ENCODE assay signal across 26 cellular contexts in the genomic region with DNA sequence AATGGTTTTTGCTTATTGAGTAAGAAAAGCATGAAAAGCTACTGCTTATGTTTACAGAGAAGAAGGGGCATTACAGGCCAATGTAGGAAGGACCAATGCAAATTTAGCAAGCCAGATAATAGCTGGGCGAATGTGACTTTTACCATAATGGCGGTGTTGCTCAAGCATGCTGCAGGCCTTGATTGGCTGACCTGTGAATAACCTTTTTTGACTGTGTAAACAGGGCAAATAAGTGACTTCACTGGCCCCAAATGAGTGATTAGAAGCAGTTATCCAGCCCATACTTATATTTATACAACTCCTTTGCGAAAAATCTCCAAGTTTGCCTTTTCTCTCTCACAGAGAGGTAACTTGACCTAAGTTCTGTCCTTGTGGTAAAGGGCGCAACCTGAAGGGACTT.
"Had no signal": no experiment of that assay in that cellular context is flagged by ENCODE, and none has a peak within 500 bp of the region (broad histone marks: within the 10 kb centered on the region; RNA-seq: fewer than 3 reads in every experiment).

No MANE protein-coding gene starts in this region.

- FAIRE-seq: urothelium cell line had no signal

- H3K27ac ChIP-seq: stomach, suprapubic skin, thoracic aorta, thyroid gland, tibial artery, tibial nerve, transverse colon, upper lobe of left lung, upper lobe of right lung, uterus, vagina had no signal

- H3K36me3 ChIP-seq: stomach, suprapubic skin, thoracic aorta, thyroid gland, tibial artery, tibial nerve, transverse colon, upper lobe of left lung, upper lobe of right lung, uterus, vagina had no signal

- ATAC-seq: stimulated activated effector memory CD8-positive, alpha-beta T cell treated with anti-CD3 and anti-CD28 coated beads, Interleukin-12 subunit alpha, Interleukin-12 subunit beta, amount 100 ng/mL, for 72 hours; stimulated activated memory B cell treated with anti-CD40 and anti-IgM and Interleukin-4, amounts not matched to agents 10 μg/mL and 1 μg/mL and 100 μg/mL, for 72 hours; stimulated activated naive B cell treated with anti-CD40 and anti-IgM and Interleukin-4, amounts not matched to agents 10 μg/mL and 1 μg/mL and 100 μg/mL, for 72 hours; stimulated activated naive CD8-positive, alpha-beta T cell treated with anti-CD3 and anti-CD28 coated beads, Interleukin-15, amount 100 ng/mL, for 72 hours; stimulated activated naive CD8-positive, alpha-beta T cell treated with anti-CD3 and anti-CD28 coated beads, Interleukin-15, Interleukin-2, amounts not matched to agents 100 U/mL and 50 U/mL, for 24 hours; upper lobe of right lung had no signal

- H3K4me3 ChIP-seq: stomach, suprapubic skin, thoracic aorta, thyroid gland, tibial artery, tibial nerve, transverse colon, upper lobe of left lung, upper lobe of right lung, uterus, vagina had no signal

- H3K9me3 ChIP-seq: stomach, suprapubic skin, thoracic aorta, thyroid gland, tibial artery, tibial nerve, transverse colon, upper lobe of left lung, upper lobe of right lung, uterus, vagina had no signal

- H3K4me1 ChIP-seq: stomach, tibial artery, tibial nerve, transverse colon, upper lobe of left lung, upper lobe of right lung, uterus had no signal

- H3K27me3 ChIP-seq: suprapubic skin, thyroid gland, tibial nerve, transverse colon, upper lobe of left lung, upper lobe of right lung, uterus, vagina had no signal

- DNase-seq: stimulated activated CD4-positive, alpha-beta T cell treated with anti-CD3 and anti-CD28 coated beads, Interleukin-2, amount 100 ng/mL, for 48 hours; stimulated activated CD4-positive, alpha-beta T cell treated with anti-CD3 and anti-CD28 coated beads, Interleukin-4, amount 100 ng/mL, for 1 hour; stimulated activated CD4-positive, alpha-beta T cell treated with anti-CD3 and anti-CD28 coated beads, Interleukin-4, amount 100 ng/mL, for 24 hours; stimulated activated CD4-positive, alpha-beta T cell treated with anti-CD3 and anti-CD28 coated beads, Interleukin-4, amount 100 ng/mL, for 4 hours; stimulated activated CD8-positive, alpha-beta memory T cell treated with anti-CD3 and anti-CD28 coated beads, Interleukin-4, amount 100 ng/mL, for 48 hours; stimulated activated naive B cell treated with anti-CD40 and anti-IgM and Interleukin-4, amounts not matched to agents 10 μg/mL and 1 μg/mL and 100 μg/mL, for 72 hours; stimulated activated naive CD4-positive, alpha-beta T cell; stimulated activated naive CD4-positive, alpha-beta T cell treated with Interleukin-2 at 50 U/mL for 16 hours; stimulated activated naive CD8-positive, alpha-beta T cell treated with anti-CD3 and anti-CD28 coated beads, Interleukin-15, amount 100 ng/mL, for 72 hours; stimulated activated naive CD8-positive, alpha-beta T cell treated with anti-CD3 and anti-CD28 coated beads, Interleukin-15, Interleukin-2, amounts not matched to agents 100 U/mL and 50 U/mL, for 24 hours; stomach; substantia nigra; thyroid gland; tibial artery; transverse colon; trophoblast cell; upper lobe of left lung; upper lobe of right lung; uterus had no signal
